11 cellular contexts compared by ENCODE assay signal in genomic region chr3:8506611-8507061, GRCh38. TPM values are rescaled to one million over a fixed set of nuclear protein-coding genes. Genes with fewer than 3 reads are reported as not detected.
A peak's percentile ranks its signal among the peaks of the same experiment; 100 is the strongest.
DNase-seq lines count a peak whose midpoint lies in the region; ATAC-seq and TF ChIP-seq lines count a peak whose summit lies in the region.
"Had no signal": no experiment of that assay in that cellular context is flagged by ENCODE, and none has a peak within 500 bp of the region (broad histone marks: within the 10 kb centered on the region; RNA-seq: fewer than 3 reads in every experiment).

No MANE protein-coding gene starts in this region.

- H3K27ac ChIP-seq in BLaER1 treated with 17β-estradiol and CSF1 and Interleukin-3, amounts not matched to agents 10 nM and 100 nM = no peak overlapping the region
- H3K27ac ChIP-seq in fibroblast of lung (ENCODE audit: insufficient read depth, low read length) = peak overlapping the region; percentile 60
- no peak overlapping the region for H3K27ac ChIP-seq in CD8-positive, alpha-beta T cell (ENCODE audit: low read depth, low read length)

- no peaks in the 10 kb centered on the region for H3K36me3 ChIP-seq in BLaER1 treated with 17β-estradiol and CSF1 and Interleukin-3, amounts not matched to agents 10 nM and 100 nM
- H3K36me3 ChIP-seq in fibroblast of lung (ENCODE audit: control insufficient read depth, insufficient read depth, low read length) = no peaks in the 10 kb centered on the region
- no peaks in the 10 kb centered on the region for H3K36me3 ChIP-seq in CD8-positive, alpha-beta T cell (ENCODE audit: insufficient read depth, low read length)

- H2AFZ ChIP-seq in fibroblast of lung (ENCODE audit: low read length) = no peak overlapping the region

- H3K27me3 ChIP-seq in BLaER1 treated with 17β-estradiol and CSF1 and Interleukin-3, amounts not matched to agents 10 nM and 100 nM = no peaks in the 10 kb centered on the region
- no peaks in the 10 kb centered on the region for H3K27me3 ChIP-seq in fibroblast of lung (ENCODE audit: control insufficient read depth, insufficient read depth, low read length)
- H3K27me3 ChIP-seq in CD8-positive, alpha-beta T cell (ENCODE audit: insufficient read depth, low read length) = no peaks in the 10 kb centered on the region

- no peaks in the 10 kb centered on the region for H4K20me1 ChIP-seq in BLaER1 treated with 17β-estradiol and CSF1 and Interleukin-3, amounts not matched to agents 10 nM and 100 nM
- H4K20me1 ChIP-seq in fibroblast of lung (ENCODE audit: control insufficient read depth, extremely low read depth, insufficient read depth, low read length) = no peaks in the 10 kb centered on the region

- H3K4me3 ChIP-seq in BLaER1 treated with 17β-estradiol and CSF1 and Interleukin-3, amounts not matched to agents 10 nM and 100 nM = no peak overlapping the region
- H3K4me3 ChIP-seq in fibroblast of lung (replicated peaks in 1 of 4; ENCODE audit: control extremely low read depth in 1 of 4, insufficient read depth in 1 of 4, low read depth in 3 of 4, low read length in 4 of 4) = peak overlapping the region in 1 of 4 experiments; percentile 21
- no peak overlapping the region for H3K4me3 ChIP-seq in CD8-positive, alpha-beta T cell (ENCODE audit: low read depth, low read length)

- no peaks in the 10 kb centered on the region for H3K79me2 ChIP-seq in fibroblast of lung (ENCODE audit: control insufficient read depth, insufficient read depth, low read length)

- H3K36me3 Mint-ChIP-seq in osteocyte (ENCODE audit: unreplicated experiment) = peaks cover 53% of the 10 kb centered on the region
- H3K36me3 Mint-ChIP-seq in CD8-positive, alpha-beta T cell = no peaks in the 10 kb centered on the region

- peak; percentile 40 for DNase-seq in RKO (ENCODE audit: low spot score)
- DNase-seq in fibroblast of lung (ENCODE audit: low read depth in 2 of 2) = peak; percentile 60 to 88
- no peak for DNase-seq in osteocyte (ENCODE audit: extremely low spot score, unreplicated experiment)
- no peak for DNase-seq in HEK293T (ENCODE audit: extremely low spot score)
- DNase-seq in CD8-positive, alpha-beta T cell = no peak
- DNase-seq in NCI-H510A treated with DMSO at 0.1 percent for 48 hours (lab: John Stamatoyannopoulos, UW) = no peak
- no peak for DNase-seq in activated CD8-positive, alpha-beta memory T cell treated with anti-CD3 and anti-CD28 coated beads, Interleukin-2, amount 50 U/mL, for 48 hours
- DNase-seq: activated CD8-positive, alpha-beta T cell treated with anti-CD3 and anti-CD28 coated beads for 36 hours; activated naive CD4-positive, alpha-beta T cell treated with anti-CD3 and anti-CD28 coated beads for 36 hours; NCI-H187 had no signal

- intact Hi-C loops in CD8-positive, alpha-beta T cell (cut with DNase I, micrococcal nuclease) = no loop called here

- H3K4me3 Mint-ChIP-seq in osteocyte (ENCODE audit: unreplicated experiment) = no peak overlapping the region
- H3K4me3 Mint-ChIP-seq in CD8-positive, alpha-beta T cell = no peak overlapping the region
- H3K4me3 Mint-ChIP-seq: activated CD8-positive, alpha-beta T cell treated with anti-CD3 and anti-CD28 coated beads for 36 hours; activated naive CD4-positive, alpha-beta T cell treated with anti-CD3 and anti-CD28 coated beads for 36 hours had no signal

- H3K4me2 ChIP-seq in BLaER1 treated with 17β-estradiol and CSF1 and Interleukin-3, amounts not matched to agents 10 nM and 100 nM = peak overlapping the region in 7 of 11 experiments; percentile 2 to 30 (median 10); a peak in 10 of 22 replicates
- H3K4me2 ChIP-seq in fibroblast of lung (ENCODE audit: extremely low read depth, insufficient read depth, low read length) = peak overlapping the region; percentile 67

- peaks cover 4 to 55% (median 38%) of the 10 kb centered on the region in 10 experiments; a peak in 16 of 20 replicates for H3K4me1 ChIP-seq in BLaER1 treated with 17β-estradiol and CSF1 and Interleukin-3, amounts not matched to agents 10 nM and 100 nM
- peaks cover 37% of the 10 kb centered on the region for H3K4me1 ChIP-seq in fibroblast of lung (ENCODE audit: control insufficient read depth, extremely low read depth, insufficient read depth, low read length)
- H3K4me1 ChIP-seq in CD8-positive, alpha-beta T cell (ENCODE audit: insufficient read depth, low read length) = peaks cover 3% of the 10 kb centered on the region

- H3K9ac ChIP-seq in BLaER1 treated with 17β-estradiol and CSF1 and Interleukin-3, amounts not matched to agents 10 nM and 100 nM = no peak overlapping the region
- H3K9ac ChIP-seq in fibroblast of lung (ENCODE audit: insufficient read depth, low read length) = no peak overlapping the region

- peak overlapping the region; percentile 81 for H3K27ac Mint-ChIP-seq in osteocyte (ENCODE audit: unreplicated experiment)
- no peak overlapping the region for H3K27ac Mint-ChIP-seq in CD8-positive, alpha-beta T cell
- H3K27ac Mint-ChIP-seq: activated CD8-positive, alpha-beta T cell treated with anti-CD3 and anti-CD28 coated beads for 36 hours; activated naive CD4-positive, alpha-beta T cell treated with anti-CD3 and anti-CD28 coated beads for 36 hours had no signal

- peaks cover 0 to 10% (median 2%) of the 10 kb centered on the region in 11 experiments; a peak in 19 of 22 replicates for H3K9me3 ChIP-seq in BLaER1 treated with 17β-estradiol and CSF1 and Interleukin-3, amounts not matched to agents 10 nM and 100 nM (replicated peaks in 1 of 11)
- H3K9me3 ChIP-seq in fibroblast of lung (ENCODE audit: control insufficient read depth, insufficient read depth, low read depth, low read length) = no peaks in the 10 kb centered on the region
- H3K9me3 ChIP-seq in CD8-positive, alpha-beta T cell (ENCODE audit: low read length) = no peaks in the 10 kb centered on the region

- CTCF ChIA-PET in HEK293T (lab: Yijun Ruan, JAX) = no interaction called here
- CTCF ChIA-PET in CD8-positive, alpha-beta T cell (lab: Charles Lee) = no interaction called here

- POLR2A ChIA-PET in HEK293T (lab: Yijun Ruan, JAX) = interaction anchor here (1.4 kb wide), 1 partner anchor 17 kb away, joined by 4 read pairs; no protein-coding TSS in a partner anchor
- POLR2A ChIA-PET in CD8-positive, alpha-beta T cell (lab: Charles Lee) = no interaction called here

- no peaks in the 10 kb centered on the region for H3K9me3 Mint-ChIP-seq in osteocyte (ENCODE audit: unreplicated experiment)
- H3K9me3 Mint-ChIP-seq in CD8-positive, alpha-beta T cell = no peaks in the 10 kb centered on the region
- H3K9me3 Mint-ChIP-seq: activated CD8-positive, alpha-beta T cell treated with anti-CD3 and anti-CD28 coated beads for 36 hours; activated naive CD4-positive, alpha-beta T cell treated with anti-CD3 and anti-CD28 coated beads for 36 hours had no signal

- H3K4me1 Mint-ChIP-seq in osteocyte (ENCODE audit: unreplicated experiment) = peaks cover 78% of the 10 kb centered on the region
- H3K4me1 Mint-ChIP-seq in CD8-positive, alpha-beta T cell (ENCODE audit: low read depth) = peaks cover 3% of the 10 kb centered on the region

- no peaks in the 10 kb centered on the region for H3K27me3 Mint-ChIP-seq in osteocyte (ENCODE audit: unreplicated experiment)
- peaks cover 5% of the 10 kb centered on the region for H3K27me3 Mint-ChIP-seq in CD8-positive, alpha-beta T cell (ENCODE audit: low read depth)

- no peak for ATAC-seq in CD8-positive, alpha-beta T cell
- ATAC-seq: activated CD8-positive, alpha-beta T cell treated with anti-CD3 and anti-CD28 coated beads for 36 hours had no signal

- TF ChIP-seq CTCF in fibroblast of lung (conservative IDR thresholded peaks at IDR 0.05 in 1 of 2, IDR thresholded peaks at IDR 0.05 in 1 of 2; ENCODE audit: low read depth in 1 of 2, low read length in 2 of 2) = no peak
- TF ChIP-seq CTCF in osteocyte (IDR thresholded peaks at IDR 0.05) = no peak
- no peak for TF ChIP-seq CTCF in CD8-positive, alpha-beta T cell (IDR thresholded peaks at IDR 0.05)

TF ChIP-seq in HEK293T, 16 proteins besides CTCF, POLR2A, EP300 and RAD21:
- TF ChIP-seq HDGF (IDR thresholded peaks at IDR 0.05; ENCODE audit: borderline replicate concordance) = no peak
- no peak for TF ChIP-seq LEF1 (IDR thresholded peaks at IDR 0.05; ENCODE audit: borderline replicate concordance)
- no peak for TF ChIP-seq ARNT (IDR thresholded peaks at IDR 0.05)
- no peak for TF ChIP-seq L3MBTL2 (conservative IDR thresholded peaks at IDR 0.05)

RNA-seq across cellular contexts. Expression of gene LMCD1, which starts 5.0 kb away (rescaled TPM):
- total RNA-seq in fibroblast of lung (40.1 and 60.1 TPM in 2 replicates), osteocyte (135 and 136 TPM in 2 replicates)
- 29.7 and 137 TPM in 2 replicates for polyA plus RNA-seq in fibroblast of lung
- 33.1 and 156 TPM in 2 replicates for polyA plus RNA-seq in fibroblast of lung (2012)
- 22.1 and 94.8 TPM in 2 replicates for polyA minus RNA-seq in fibroblast of lung (ENCODE audit: low replicate concordance)
- total RNA-seq in CD8-positive, alpha-beta T cell = under 1 TPM; 0.33 TPM

Comparison
In these comparisons a context has a peak if more than half of its experiments do, and no peak if none do; other contexts are left out.
1. DNase-seq: peak in RKO (single experiment) and fibroblast of lung (2 of 2); none in osteocyte (single experiment), HEK293T (single experiment), CD8-positive, alpha-beta T cell (0 of 7), NCI-H510A treated with DMSO at 0.1 percent for 48 hours (single experiment) and activated CD8-positive, alpha-beta memory T cell treated with anti-CD3 and anti-CD28 coated beads, Interleukin-2, amount 50 U/mL, for 48 hours (single experiment).
2. RNA of gene LMCD1, which starts 5.0 kb away (total RNA-seq): 135 to 136 TPM in osteocyte and 40.1 to 60.1 TPM in fibroblast of lung; 0.33 TPM in CD8-positive, alpha-beta T cell; every median in the first group is over 10 times any median in the second.